1 cellular context compared by ENCODE assay signal in the genomic region with DNA sequence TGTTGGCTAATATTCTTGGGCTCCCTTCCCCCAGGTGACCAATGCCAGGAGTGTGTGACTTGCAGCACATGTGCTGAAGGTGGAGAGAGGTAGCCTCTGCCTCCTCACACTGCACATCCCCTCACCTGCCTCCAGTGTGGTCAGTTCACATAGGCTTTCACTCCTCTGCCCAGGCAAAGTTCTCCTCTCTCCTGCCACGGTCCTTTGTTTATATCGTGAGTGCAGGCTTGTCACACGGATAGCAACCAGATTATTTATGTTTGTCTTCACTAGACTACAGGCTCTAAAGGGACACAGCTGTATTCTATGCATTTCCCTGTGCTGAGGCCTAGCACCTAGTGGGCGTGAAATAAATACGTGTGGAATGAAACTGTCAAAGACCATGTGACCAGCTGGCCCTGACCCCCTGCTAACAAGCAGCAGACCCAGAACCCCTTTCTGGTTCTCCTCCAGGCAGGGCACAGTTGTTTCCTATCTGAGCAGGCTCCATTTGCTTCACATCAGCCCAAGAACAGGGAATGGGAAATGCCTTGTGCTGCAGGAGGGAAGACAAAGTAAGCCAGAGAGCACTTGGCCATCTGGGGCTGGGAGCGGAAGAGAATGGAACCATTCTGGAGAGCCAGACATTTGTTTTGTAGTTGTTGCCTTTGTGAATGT.
TF ChIP-seq lines count a peak whose summit lies in the region.

No MANE protein-coding gene starts in this region.

TF ChIP-seq in HepG2, 621 proteins besides CTCF, POLR2A, EP300 and RAD21 (continued from another document and continues in another):
- TF ChIP-seq, protein P1, sequence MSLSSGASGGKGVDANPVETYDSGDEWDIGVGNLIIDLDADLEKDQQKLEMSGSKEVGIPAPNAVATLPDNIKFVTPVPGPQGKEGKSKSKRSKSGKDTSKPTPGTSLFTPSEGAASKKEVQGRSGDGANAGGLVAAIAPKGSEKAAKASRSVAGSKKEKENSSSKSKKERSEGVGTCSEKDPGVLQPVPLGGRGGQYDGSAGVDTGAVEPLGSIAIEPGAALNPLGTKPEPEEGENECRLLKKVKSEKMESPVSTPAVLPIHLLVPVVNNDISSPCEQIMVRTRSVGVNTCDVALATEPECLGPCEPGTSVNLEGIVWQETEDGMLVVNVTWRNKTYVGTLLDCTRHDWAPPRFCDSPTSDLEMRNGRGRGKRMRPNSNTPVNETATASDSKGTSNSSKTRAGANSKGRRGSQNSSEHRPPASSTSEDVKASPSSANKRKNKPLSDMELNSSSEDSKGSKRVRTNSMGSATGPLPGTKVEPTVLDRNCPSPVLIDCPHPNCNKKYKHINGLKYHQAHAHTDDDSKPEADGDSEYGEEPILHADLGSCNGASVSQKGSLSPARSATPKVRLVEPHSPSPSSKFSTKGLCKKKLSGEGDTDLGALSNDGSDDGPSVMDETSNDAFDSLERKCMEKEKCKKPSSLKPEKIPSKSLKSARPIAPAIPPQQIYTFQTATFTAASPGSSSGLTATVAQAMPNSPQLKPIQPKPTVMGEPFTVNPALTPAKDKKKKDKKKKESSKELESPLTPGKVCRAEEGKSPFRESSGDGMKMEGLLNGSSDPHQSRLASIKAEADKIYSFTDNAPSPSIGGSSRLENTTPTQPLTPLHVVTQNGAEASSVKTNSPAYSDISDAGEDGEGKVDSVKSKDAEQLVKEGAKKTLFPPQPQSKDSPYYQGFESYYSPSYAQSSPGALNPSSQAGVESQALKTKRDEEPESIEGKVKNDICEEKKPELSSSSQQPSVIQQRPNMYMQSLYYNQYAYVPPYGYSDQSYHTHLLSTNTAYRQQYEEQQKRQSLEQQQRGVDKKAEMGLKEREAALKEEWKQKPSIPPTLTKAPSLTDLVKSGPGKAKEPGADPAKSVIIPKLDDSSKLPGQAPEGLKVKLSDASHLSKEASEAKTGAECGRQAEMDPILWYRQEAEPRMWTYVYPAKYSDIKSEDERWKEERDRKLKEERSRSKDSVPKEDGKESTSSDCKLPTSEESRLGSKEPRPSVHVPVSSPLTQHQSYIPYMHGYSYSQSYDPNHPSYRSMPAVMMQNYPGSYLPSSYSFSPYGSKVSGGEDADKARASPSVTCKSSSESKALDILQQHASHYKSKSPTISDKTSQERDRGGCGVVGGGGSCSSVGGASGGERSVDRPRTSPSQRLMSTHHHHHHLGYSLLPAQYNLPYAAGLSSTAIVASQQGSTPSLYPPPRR (CRISPR knock-in tag; IDR thresholded peaks at IDR 0.05; ENCODE audit: borderline replicate concordance) = 0 out of 2 replicates have a peak, but pooled peaks have one; percentile 39
- no peak for TF ChIP-seq MEF2D (CRISPR knock-in tag; IDR thresholded peaks at IDR 0.05)
- TF ChIP-seq ZNF343 (CRISPR knock-in tag; IDR thresholded peaks at IDR 0.05) = 0 out of 2 replicates have a peak, but pooled peaks have one; percentile 33
- TF ChIP-seq, protein P2, sequence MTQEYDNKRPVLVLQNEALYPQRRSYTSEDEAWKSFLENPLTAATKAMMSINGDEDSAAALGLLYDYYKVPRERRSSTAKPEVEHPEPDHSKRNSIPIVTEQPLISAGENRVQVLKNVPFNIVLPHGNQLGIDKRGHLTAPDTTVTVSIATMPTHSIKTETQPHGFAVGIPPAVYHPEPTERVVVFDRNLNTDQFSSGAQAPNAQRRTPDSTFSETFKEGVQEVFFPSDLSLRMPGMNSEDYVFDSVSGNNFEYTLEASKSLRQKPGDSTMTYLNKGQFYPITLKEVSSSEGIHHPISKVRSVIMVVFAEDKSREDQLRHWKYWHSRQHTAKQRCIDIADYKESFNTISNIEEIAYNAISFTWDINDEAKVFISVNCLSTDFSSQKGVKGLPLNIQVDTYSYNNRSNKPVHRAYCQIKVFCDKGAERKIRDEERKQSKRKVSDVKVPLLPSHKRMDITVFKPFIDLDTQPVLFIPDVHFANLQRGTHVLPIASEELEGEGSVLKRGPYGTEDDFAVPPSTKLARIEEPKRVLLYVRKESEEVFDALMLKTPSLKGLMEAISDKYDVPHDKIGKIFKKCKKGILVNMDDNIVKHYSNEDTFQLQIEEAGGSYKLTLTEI (CRISPR knock-in tag; conservative IDR thresholded peaks at IDR 0.05) = no peak
- no peak for TF ChIP-seq PBX2 (CRISPR knock-in tag; IDR thresholded peaks at IDR 0.05)
- no peak for TF ChIP-seq HOXD1 (CRISPR knock-in tag; IDR thresholded peaks at IDR 0.05)
- 0 out of 2 replicates have a peak, but pooled peaks have one; percentile 23 for TF ChIP-seq FIP1L1 (IDR thresholded peaks at IDR 0.05; ENCODE audit: borderline replicate concordance, insufficient read depth, low read depth, low read length)
- TF ChIP-seq TAF1 (CRISPR knock-in tag; IDR thresholded peaks at IDR 0.05) = peak; percentile 36; the same call in 1 of the 2 replicates
- peak; percentile 51; the same call in 1 of the 2 replicates for TF ChIP-seq EHMT2 (IDR thresholded peaks at IDR 0.05; ENCODE audit: borderline replicate concordance, low read depth, low read length)
- no peak for TF ChIP-seq AGO2 (optimal IDR thresholded peaks at IDR 0.05; ENCODE audit: low read depth, low read length)
- TF ChIP-seq FOXP4 (CRISPR knock-in tag; IDR thresholded peaks at IDR 0.05) = 0 out of 2 replicates have a peak, but pooled peaks have one; percentile 8
- no peak for TF ChIP-seq ZNF567 (CRISPR knock-in tag; IDR thresholded peaks at IDR 0.05; ENCODE audit: borderline replicate concordance)
- TF ChIP-seq SNRNP70 (IDR thresholded peaks at IDR 0.05; ENCODE audit: low read depth, low read length) = no peak
- TF ChIP-seq ZNF121 (CRISPR knock-in tag; IDR thresholded peaks at IDR 0.05) = no peak
- no peak for TF ChIP-seq ZMYM2 (CRISPR knock-in tag; IDR thresholded peaks at IDR 0.05)
- TF ChIP-seq MED1 (CRISPR knock-in tag; IDR thresholded peaks at IDR 0.05) = peak; percentile 36; the same call in 1 of the 2 replicates
- no peak for TF ChIP-seq NBN (conservative IDR thresholded peaks at IDR 0.05)
- TF ChIP-seq, protein P3, sequence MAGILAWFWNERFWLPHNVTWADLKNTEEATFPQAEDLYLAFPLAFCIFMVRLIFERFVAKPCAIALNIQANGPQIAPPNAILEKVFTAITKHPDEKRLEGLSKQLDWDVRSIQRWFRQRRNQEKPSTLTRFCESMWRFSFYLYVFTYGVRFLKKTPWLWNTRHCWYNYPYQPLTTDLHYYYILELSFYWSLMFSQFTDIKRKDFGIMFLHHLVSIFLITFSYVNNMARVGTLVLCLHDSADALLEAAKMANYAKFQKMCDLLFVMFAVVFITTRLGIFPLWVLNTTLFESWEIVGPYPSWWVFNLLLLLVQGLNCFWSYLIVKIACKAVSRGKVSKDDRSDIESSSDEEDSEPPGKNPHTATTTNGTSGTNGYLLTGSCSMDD (CRISPR knock-in tag; IDR thresholded peaks at IDR 0.05) = no peak
- no peak for TF ChIP-seq SMAD9 (CRISPR knock-in tag; IDR thresholded peaks at IDR 0.05)
- TF ChIP-seq ZNF317 (CRISPR knock-in tag; IDR thresholded peaks at IDR 0.05) = no peak
- no peak for TF ChIP-seq SYNCRIP (IDR thresholded peaks at IDR 0.05; ENCODE audit: insufficient read depth, low read depth, low read length)
- TF ChIP-seq, protein P4, sequence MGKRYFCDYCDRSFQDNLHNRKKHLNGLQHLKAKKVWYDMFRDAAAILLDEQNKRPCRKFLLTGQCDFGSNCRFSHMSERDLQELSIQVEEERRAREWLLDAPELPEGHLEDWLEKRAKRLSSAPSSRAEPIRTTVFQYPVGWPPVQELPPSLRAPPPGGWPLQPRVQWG (CRISPR knock-in tag; IDR thresholded peaks at IDR 0.05; ENCODE audit: borderline replicate concordance, low read depth) = no peak
- TF ChIP-seq JUNB (CRISPR knock-in tag; IDR thresholded peaks at IDR 0.05; ENCODE audit: borderline replicate concordance) = no peak
- peak; percentile 62; the same call in 1 of the 2 replicates for TF ChIP-seq ZNF761 (CRISPR knock-in tag; conservative IDR thresholded peaks at IDR 0.05)
- TF ChIP-seq, protein P5, sequence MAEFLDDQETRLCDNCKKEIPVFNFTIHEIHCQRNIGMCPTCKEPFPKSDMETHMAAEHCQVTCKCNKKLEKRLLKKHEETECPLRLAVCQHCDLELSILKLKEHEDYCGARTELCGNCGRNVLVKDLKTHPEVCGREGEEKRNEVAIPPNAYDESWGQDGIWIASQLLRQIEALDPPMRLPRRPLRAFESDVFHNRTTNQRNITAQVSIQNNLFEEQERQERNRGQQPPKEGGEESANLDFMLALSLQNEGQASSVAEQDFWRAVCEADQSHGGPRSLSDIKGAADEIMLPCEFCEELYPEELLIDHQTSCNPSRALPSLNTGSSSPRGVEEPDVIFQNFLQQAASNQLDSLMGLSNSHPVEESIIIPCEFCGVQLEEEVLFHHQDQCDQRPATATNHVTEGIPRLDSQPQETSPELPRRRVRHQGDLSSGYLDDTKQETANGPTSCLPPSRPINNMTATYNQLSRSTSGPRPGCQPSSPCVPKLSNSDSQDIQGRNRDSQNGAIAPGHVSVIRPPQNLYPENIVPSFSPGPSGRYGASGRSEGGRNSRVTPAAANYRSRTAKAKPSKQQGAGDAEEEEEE (CRISPR knock-in tag; IDR thresholded peaks at IDR 0.05; ENCODE audit: borderline replicate concordance) = no peak
- no peak for TF ChIP-seq TFDP2 (CRISPR knock-in tag; IDR thresholded peaks at IDR 0.05)
- TF ChIP-seq ZNF138 (CRISPR knock-in tag; IDR thresholded peaks at IDR 0.05; ENCODE audit: low read depth) = no peak
- TF ChIP-seq, protein P6, sequence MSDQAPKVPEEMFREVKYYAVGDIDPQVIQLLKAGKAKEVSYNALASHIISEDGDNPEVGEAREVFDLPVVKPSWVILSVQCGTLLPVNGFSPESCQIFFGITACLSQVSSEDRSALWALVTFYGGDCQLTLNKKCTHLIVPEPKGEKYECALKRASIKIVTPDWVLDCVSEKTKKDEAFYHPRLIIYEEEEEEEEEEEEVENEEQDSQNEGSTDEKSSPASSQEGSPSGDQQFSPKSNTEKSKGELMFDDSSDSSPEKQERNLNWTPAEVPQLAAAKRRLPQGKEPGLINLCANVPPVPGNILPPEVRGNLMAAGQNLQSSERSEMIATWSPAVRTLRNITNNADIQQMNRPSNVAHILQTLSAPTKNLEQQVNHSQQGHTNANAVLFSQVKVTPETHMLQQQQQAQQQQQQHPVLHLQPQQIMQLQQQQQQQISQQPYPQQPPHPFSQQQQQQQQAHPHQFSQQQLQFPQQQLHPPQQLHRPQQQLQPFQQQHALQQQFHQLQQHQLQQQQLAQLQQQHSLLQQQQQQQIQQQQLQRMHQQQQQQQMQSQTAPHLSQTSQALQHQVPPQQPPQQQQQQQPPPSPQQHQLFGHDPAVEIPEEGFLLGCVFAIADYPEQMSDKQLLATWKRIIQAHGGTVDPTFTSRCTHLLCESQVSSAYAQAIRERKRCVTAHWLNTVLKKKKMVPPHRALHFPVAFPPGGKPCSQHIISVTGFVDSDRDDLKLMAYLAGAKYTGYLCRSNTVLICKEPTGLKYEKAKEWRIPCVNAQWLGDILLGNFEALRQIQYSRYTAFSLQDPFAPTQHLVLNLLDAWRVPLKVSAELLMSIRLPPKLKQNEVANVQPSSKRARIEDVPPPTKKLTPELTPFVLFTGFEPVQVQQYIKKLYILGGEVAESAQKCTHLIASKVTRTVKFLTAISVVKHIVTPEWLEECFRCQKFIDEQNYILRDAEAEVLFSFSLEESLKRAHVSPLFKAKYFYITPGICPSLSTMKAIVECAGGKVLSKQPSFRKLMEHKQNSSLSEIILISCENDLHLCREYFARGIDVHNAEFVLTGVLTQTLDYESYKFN (CRISPR knock-in tag; conservative IDR thresholded peaks at IDR 0.05) = no peak; the same call in 1 of the 2 replicates
- TF ChIP-seq ZNF619 (CRISPR knock-in tag; IDR thresholded peaks at IDR 0.05) = peak; percentile 25; the same call in 1 of the 2 replicates
- peak; percentile 43; the same call in 1 of the 2 replicates for TF ChIP-seq HDAC1 (CRISPR knock-in tag; IDR thresholded peaks at IDR 0.05)
- no peak for TF ChIP-seq ZNF782 (CRISPR knock-in tag; IDR thresholded peaks at IDR 0.05; ENCODE audit: borderline replicate concordance)
